In the genomic region with DNA sequence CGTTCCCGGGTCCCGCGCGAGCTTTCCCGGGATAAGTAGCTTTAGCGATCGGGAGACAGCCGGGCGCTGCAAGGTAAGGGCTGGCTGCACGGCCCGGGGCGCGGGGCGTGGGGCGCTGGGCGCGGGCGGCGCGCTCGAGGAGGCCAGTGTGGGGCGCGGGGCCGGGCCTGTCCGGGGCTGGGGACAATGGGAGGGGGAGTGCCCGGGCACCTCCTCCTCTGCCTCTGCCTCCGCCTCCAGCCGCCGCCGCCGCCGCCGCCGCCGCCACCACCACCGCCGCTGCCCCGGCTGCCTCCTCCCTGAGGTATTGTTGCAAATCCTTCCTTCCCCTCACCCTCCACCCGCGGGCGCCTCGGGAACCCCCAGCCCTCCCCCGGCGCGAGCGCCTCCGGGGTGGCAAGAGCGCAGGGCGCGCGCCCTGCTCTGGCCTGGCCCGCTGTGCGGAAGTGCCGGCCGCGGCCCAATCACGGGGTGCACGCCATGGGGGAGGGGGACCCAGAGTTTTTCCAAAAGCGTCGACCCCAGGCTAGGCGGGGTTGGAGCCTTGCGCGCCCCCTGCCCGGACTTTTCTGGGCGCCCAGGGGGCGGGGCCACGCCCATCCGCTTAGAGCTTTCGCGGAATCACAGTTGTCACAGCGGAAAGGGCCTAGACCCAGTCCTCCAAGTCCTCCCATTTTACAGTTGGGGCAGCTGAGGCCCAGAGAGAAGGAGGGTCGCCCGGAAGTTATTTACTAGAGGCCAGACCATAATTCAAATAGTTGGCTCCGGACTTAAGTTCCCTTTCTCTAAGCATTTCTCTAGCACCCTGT, we compare ENCODE assay signal across 8 cellular contexts. TPM values are rescaled to one million over a fixed set of nuclear protein-coding genes. Genes with fewer than 3 reads are reported as not detected.
DNase-seq lines count a peak whose midpoint lies in the region; ATAC-seq and TF ChIP-seq lines count a peak whose summit lies in the region.

A gene with protein sequence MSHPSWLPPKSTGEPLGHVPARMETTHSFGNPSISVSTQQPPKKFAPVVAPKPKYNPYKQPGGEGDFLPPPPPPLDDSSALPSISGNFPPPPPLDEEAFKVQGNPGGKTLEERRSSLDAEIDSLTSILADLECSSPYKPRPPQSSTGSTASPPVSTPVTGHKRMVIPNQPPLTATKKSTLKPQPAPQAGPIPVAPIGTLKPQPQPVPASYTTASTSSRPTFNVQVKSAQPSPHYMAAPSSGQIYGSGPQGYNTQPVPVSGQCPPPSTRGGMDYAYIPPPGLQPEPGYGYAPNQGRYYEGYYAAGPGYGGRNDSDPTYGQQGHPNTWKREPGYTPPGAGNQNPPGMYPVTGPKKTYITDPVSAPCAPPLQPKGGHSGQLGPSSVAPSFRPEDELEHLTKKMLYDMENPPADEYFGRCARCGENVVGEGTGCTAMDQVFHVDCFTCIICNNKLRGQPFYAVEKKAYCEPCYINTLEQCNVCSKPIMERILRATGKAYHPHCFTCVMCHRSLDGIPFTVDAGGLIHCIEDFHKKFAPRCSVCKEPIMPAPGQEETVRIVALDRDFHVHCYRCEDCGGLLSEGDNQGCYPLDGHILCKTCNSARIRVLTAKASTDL (plus strand): TSS at position 209 of the 809 bp plus-strand sequence. CDS start 251,964 bp downstream, outside the sequence.

- peak within 1 kb of the TSS; percentile 85 for H3K4me3 ChIP-seq in epithelial cell of esophagus (ENCODE audit: low read length)

- no peak for TF ChIP-seq POLR2A in GM18505 (IDR thresholded peaks at IDR 0.05; ENCODE audit: borderline replicate concordance, extremely low read depth, insufficient read depth, insufficient read length)

- TF ChIP-seq CTCF in epithelial cell of esophagus (IDR thresholded peaks at IDR 0.05; ENCODE audit: insufficient read depth, low read depth, low read length, missing control alignments) = no peak

- peak; percentile 72 for ATAC-seq in GM18505 (IDR thresholded peaks at IDR 0.05; ENCODE audit: unreplicated experiment)
- ATAC-seq in HG03025 (IDR thresholded peaks at IDR 0.05; ENCODE audit: low FRiP score, unreplicated experiment) = peak; percentile 67

- DNase-seq in A172 (ENCODE audit: low spot score) (peak; percentile 74), NOMO-1 treated with DMSO at 0.1 percent for 48 hours (lab: John Stamatoyannopoulos, UW; ENCODE audit: unreplicated experiment) (peak; percentile 70), activated T-cell treated with anti-CD3 and anti-CD28 coated beads for 1 hour (ENCODE audit: low read depth) (peak; percentile 64), epithelial cell of esophagus (ENCODE audit: low read depth) (peak; percentile 61), mucosa of gallbladder (ENCODE audit: low spot score) (peak; percentile 76)
- peak; percentile 50 to 63 for DNase-seq in stimulated activated CD8-positive, alpha-beta memory T cell treated with anti-CD3 and anti-CD28 coated beads, Interleukin-4, amount 100 ng/mL, for 1 hour (ENCODE audit: low read depth in 2 of 2, low spot score in 1 of 2)

RNA-seq across cellular contexts. Expression of the gene that starts here (rescaled TPM):
- total RNA-seq in A172 (2014; rRNA removed; shearing (Covaris generic)) = 16.4 and 31.2 TPM in 2 replicates
- total RNA-seq in mucosa of gallbladder = 478 TPM

Comparison
In these comparisons a context has a peak if more than half of its experiments do, and no peak if none do; other contexts are left out.
1. Peak in every context shown above with its lines: DNase-seq, ATAC-seq and H3K4me3 ChIP-seq.
2. RNA of the gene that starts here (total RNA-seq): 478 TPM in mucosa of gallbladder (single experiment); 16.4 to 31.2 TPM in A172; every median in the first group is over 10 times any median in the second.